ENCODE assay signal across 1 cellular context in the genomic region with DNA sequence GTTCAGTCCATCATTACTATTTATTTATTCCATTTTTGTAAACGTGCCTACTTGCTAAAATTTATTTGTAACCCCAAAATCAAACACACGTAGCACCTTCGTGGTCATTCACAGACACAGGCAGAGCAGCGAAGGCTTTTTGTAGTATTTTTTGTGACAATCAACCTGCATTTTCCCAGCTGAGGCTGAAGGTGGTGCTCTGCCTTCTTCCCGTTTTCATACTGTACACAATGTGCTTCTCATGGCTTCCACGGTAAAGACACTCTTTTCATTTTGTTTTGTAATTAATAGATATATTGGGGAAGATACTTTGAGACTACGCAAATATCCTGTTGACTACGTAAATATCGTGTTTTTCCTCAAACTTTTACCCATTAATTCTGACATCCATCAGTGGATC.
TF ChIP-seq lines count a peak whose summit lies in the region.

No MANE protein-coding gene starts in this region.

TF ChIP-seq in liver, 16 proteins besides CTCF, POLR2A, EP300 and RAD21 (continued from another document):
- TF ChIP-seq, protein P1, sequence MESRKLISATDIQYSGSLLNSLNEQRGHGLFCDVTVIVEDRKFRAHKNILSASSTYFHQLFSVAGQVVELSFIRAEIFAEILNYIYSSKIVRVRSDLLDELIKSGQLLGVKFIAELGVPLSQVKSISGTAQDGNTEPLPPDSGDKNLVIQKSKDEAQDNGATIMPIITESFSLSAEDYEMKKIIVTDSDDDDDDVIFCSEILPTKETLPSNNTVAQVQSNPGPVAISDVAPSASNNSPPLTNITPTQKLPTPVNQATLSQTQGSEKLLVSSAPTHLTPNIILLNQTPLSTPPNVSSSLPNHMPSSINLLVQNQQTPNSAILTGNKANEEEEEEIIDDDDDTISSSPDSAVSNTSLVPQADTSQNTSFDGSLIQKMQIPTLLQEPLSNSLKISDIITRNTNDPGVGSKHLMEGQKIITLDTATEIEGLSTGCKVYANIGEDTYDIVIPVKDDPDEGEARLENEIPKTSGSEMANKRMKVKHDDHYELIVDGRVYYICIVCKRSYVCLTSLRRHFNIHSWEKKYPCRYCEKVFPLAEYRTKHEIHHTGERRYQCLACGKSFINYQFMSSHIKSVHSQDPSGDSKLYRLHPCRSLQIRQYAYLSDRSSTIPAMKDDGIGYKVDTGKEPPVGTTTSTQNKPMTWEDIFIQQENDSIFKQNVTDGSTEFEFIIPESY (IDR thresholded peaks at IDR 0.05): no peak
- no peak for TF ChIP-seq RXRA (IDR thresholded peaks at IDR 0.05)
- TF ChIP-seq EGR1 (IDR thresholded peaks at IDR 0.05; ENCODE audit: low read depth in 2 of 2): no peak
- no peak for TF ChIP-seq GABPA (IDR thresholded peaks at IDR 0.05 in 1 of 2, conservative IDR thresholded peaks at IDR 0.05 in 1 of 2)
- TF ChIP-seq, protein P2, sequence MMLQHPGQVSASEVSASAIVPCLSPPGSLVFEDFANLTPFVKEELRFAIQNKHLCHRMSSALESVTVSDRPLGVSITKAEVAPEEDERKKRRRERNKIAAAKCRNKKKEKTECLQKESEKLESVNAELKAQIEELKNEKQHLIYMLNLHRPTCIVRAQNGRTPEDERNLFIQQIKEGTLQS (IDR thresholded peaks at IDR 0.05): no peak
- TF ChIP-seq FOXA2 (IDR thresholded peaks at IDR 0.05): no peak
- no peak for TF ChIP-seq YY1 (IDR thresholded peaks at IDR 0.05)
- TF ChIP-seq NR2F2 (IDR thresholded peaks at IDR 0.05): no peak
- TF ChIP-seq FOXA1 (IDR thresholded peaks at IDR 0.05): no peak
- no peak for TF ChIP-seq SP1 (IDR thresholded peaks at IDR 0.05)
TF ChIP-seq in liver: peak in this region for 0.
